ENCODE assay signal across 1 cellular context in genomic region chr1:43237131-43237530, GRCh38.
TF ChIP-seq lines count a peak whose summit lies in the region.

No MANE protein-coding gene starts in this region.

TF ChIP-seq in IMR-90, 13 proteins besides CTCF, POLR2A, EP300 and RAD21:
- no peak for TF ChIP-seq BHLHE40 (IDR thresholded peaks at IDR 0.05; ENCODE audit: low read depth, low read length)
